8 cellular contexts compared by ENCODE assay signal in the genomic region with DNA sequence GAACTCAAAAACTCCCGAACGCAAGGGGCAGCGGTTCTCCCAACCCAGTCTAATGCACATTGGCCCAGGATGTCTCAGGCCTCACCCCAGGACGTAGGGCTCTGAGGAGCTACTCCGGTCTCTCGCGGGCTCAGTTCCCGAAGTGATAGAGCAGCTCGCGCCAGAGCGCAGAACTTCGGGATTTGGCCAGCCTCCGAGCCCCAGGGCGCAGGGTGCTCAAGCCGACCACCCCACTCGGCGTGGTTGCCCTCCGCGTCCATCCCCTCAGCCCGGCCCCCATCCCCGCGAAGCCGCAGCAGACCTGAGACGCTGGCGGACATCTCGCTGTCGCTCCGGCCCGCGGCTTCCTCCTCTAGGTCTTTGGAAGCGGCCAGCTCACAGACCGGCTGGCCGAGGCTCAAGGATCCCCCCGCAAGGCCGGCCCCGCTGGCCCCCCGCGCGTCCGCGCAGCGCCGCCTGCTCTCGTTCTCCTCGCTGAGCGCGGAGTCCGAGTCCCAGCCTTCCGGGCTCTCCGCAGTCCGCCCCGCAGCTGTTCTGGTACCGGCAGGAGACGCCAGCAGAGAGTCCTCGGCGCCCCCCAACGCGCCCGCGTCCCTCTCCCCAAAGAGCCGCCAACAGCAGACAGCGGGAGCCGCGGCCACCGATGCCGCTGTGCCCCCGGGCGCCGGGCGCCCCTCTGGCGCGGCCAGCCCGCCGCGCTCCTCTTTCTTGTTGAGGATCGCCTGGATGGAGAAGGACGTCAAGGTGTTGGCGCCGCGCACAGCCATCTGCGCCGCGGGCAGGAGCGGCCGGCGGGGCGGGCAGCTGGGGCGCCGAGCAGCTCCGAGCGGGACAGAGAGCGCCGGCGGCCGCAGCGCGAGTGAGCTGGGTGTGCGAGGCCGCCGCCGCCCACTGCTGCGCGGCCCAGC. TPM values are rescaled to one million over a fixed set of nuclear protein-coding genes. Genes with fewer than 3 reads are reported as not detected.
DNase-seq lines count a peak whose midpoint lies in the region; ATAC-seq and TF ChIP-seq lines count a peak whose summit lies in the region.

A gene (minus strand): TSS at position 861 of the 908 bp plus-strand sequence. CDS start 94 bp downstream, at position 767.

- H3K4ac ChIP-seq in mesenchymal stem cell (ENCODE audit: low read depth in 1 of 2, low read length in 2 of 2) = peak within 1 kb of the TSS; percentile 83 to 84

- ATAC-seq in aorta (ENCODE audit: low FRiP score) = no peak
- no peak for ATAC-seq in HG03432 (IDR thresholded peaks at IDR 0.05; ENCODE audit: unreplicated experiment)

- H3K4me3 ChIP-seq in MG63 (peak within 1 kb of the TSS; percentile 66), colonic mucosa (peak within 1 kb of the TSS; percentile 59), mesenchymal stem cell (ENCODE audit: insufficient read depth in 1 of 2, low read depth in 1 of 2, low read length in 2 of 2) (peak within 1 kb of the TSS; percentile 59 to 66), aorta (ENCODE audit: low read length in 2 of 2) (peak within 1 kb of the TSS; percentile 61 to 66)

- H2BK12ac ChIP-seq in mesenchymal stem cell (ENCODE audit: low read length in 2 of 2) = peak within 1 kb of the TSS in 1 of 2 experiments; percentile 29

- H3K9ac ChIP-seq in colonic mucosa (ENCODE audit: low read depth in 2 of 2, low read length in 2 of 2) = peak within 1 kb of the TSS; percentile 34 to 38
- H3K9ac ChIP-seq in mesenchymal stem cell (ENCODE audit: low read length) = no peak within 1 kb of the TSS

- peaks cover 10% of the 10 kb centered on the region for H3K4me1 ChIP-seq in colonic mucosa
- peaks cover 31% of the 10 kb centered on the region for H3K4me1 ChIP-seq in mesenchymal stem cell (ENCODE audit: control insufficient read depth, insufficient read depth, low read depth, low read length)
- no peaks in the 10 kb centered on the region for H3K4me1 ChIP-seq in aorta (ENCODE audit: control insufficient read depth in 1 of 2, insufficient read depth in 2 of 2, low read length in 2 of 2)

- H3K4me2 ChIP-seq in mesenchymal stem cell (ENCODE audit: low read length, poor library complexity, severe bottlenecking) = peak within 1 kb of the TSS; percentile 93

- H3K14ac ChIP-seq in mesenchymal stem cell (ENCODE audit: low read length in 2 of 2) = peak within 1 kb of the TSS; percentile 64 to 97

- no peak for TF ChIP-seq CTCF in colonic mucosa (IDR thresholded peaks at IDR 0.05)

- H2AK5ac ChIP-seq in mesenchymal stem cell (ENCODE audit: low read length, severe bottlenecking) = no peak within 1 kb of the TSS

- no peak within 1 kb of the TSS for H2AFZ ChIP-seq in mesenchymal stem cell (ENCODE audit: low read depth, low read length)

- DNase-seq in DMS79 treated with DMSO at 0.1 percent for 48 hours (lab: John Stamatoyannopoulos, UW) (peak; percentile 1), DMS79 (lab: John Stamatoyannopoulos, UW) (no peak), MG63 (peak; percentile 21), colonic mucosa (no peak), mesenchymal stem cell (peak; percentile 59), aorta (no peak)
- no peak for DNase-seq in stimulated activated naive CD4-positive, alpha-beta T cell treated with Interleukin-2 at 50 U/mL for 16 hours (lab: John Stamatoyannopoulos, UW)

- H2BK120ac ChIP-seq in mesenchymal stem cell (ENCODE audit: low read depth, low read length) = peak within 1 kb of the TSS; percentile 87

- H3K27ac ChIP-seq in colonic mucosa = peak within 1 kb of the TSS; percentile 40
- no peak within 1 kb of the TSS for H3K27ac ChIP-seq in mesenchymal stem cell (ENCODE audit: low read length, poor library complexity, severe bottlenecking)
- H3K27ac ChIP-seq in aorta (ENCODE audit: low read depth in 1 of 2, low read length in 2 of 2) = no peak within 1 kb of the TSS

- no peaks in the 10 kb centered on the region for H3K9me3 ChIP-seq in MG63
- H3K9me3 ChIP-seq in colonic mucosa = no peaks in the 10 kb centered on the region
- H3K9me3 ChIP-seq in mesenchymal stem cell (ENCODE audit: control insufficient read depth, low read length) = no peaks in the 10 kb centered on the region
- H3K9me3 ChIP-seq in aorta (ENCODE audit: control insufficient read depth, low read length) = no peaks in the 10 kb centered on the region

- peak within 1 kb of the TSS; percentile 88 for H2BK15ac ChIP-seq in mesenchymal stem cell (ENCODE audit: low read depth, poor library complexity, severe bottlenecking)

- H3K36me3 ChIP-seq in MG63 (no peaks in the 10 kb centered on the region), colonic mucosa (no peaks in the 10 kb centered on the region), mesenchymal stem cell (ENCODE audit: control insufficient read depth in 1 of 2, insufficient read depth in 2 of 2, low read depth in 1 of 2, low read length in 2 of 2) (no peaks in the 10 kb centered on the region), aorta (ENCODE audit: control insufficient read depth in 1 of 2, insufficient read depth in 2 of 2, low read length in 1 of 2) (no peaks in the 10 kb centered on the region)

- H4K8ac ChIP-seq in mesenchymal stem cell (ENCODE audit: low read length) = peak within 1 kb of the TSS; percentile 73

- peak within 1 kb of the TSS; percentile 85 for H3K18ac ChIP-seq in mesenchymal stem cell (ENCODE audit: low read depth in 1 of 2, low read length in 2 of 2)

- peak within 1 kb of the TSS; percentile 95 for H4K91ac ChIP-seq in mesenchymal stem cell (ENCODE audit: low read length)

- H3K79me1 ChIP-seq in mesenchymal stem cell (replicated peaks; ENCODE audit: low read length, poor library complexity, severe bottlenecking) = no peaks in the 10 kb centered on the region

- H2BK5ac ChIP-seq in mesenchymal stem cell (ENCODE audit: low read depth, low read length, poor library complexity, severe bottlenecking) = no peak within 1 kb of the TSS

- intact Hi-C loops in colonic mucosa (cut with DNase I) (no loop called here), aorta (cut with DNase I) (loop anchor here in 1 of 2 donors (10.0 kb wide), 1 partner anchor 809 kb away; no protein-coding TSS in a partner anchor)

- H3K27me3 ChIP-seq in MG63 = no peaks in the 10 kb centered on the region
- H3K27me3 ChIP-seq in colonic mucosa = peaks cover 92% of the 10 kb centered on the region
- H3K27me3 ChIP-seq in mesenchymal stem cell (ENCODE audit: control insufficient read depth in 1 of 2, insufficient read depth in 1 of 2, low read length in 2 of 2) = peaks cover 75 to 93% of the 10 kb centered on the region in 2 experiments
- peaks cover 0 to 2% of the 10 kb centered on the region in 2 donors for H3K27me3 ChIP-seq in aorta (ENCODE audit: control insufficient read depth in 1 of 2, insufficient read depth in 2 of 2, low read length in 1 of 2)

- H3K23ac ChIP-seq in mesenchymal stem cell (ENCODE audit: low read length in 2 of 2) = peak within 1 kb of the TSS; percentile 85 to 96

- under 1% methylated on average over 98 of the region's 103 CpGs for WGBS in mesenchymal stem cell
- 8 to 10% methylated on average over 72 to 103 of the region's 103 CpGs for WGBS in aorta, 2 donors

RNA-seq across cellular contexts. Expression of the gene that starts here (rescaled TPM):
- 1.2 and 1.5 TPM in 2 replicates for total RNA-seq in MG63 (2014; rRNA removed; shearing (Covaris generic); ENCODE audit: low replicate concordance)
- total RNA-seq in colonic mucosa (1 to 10 TPM in 1 of 2 donors, under 1 TPM in 1; 0.35 to 1.4 TPM), aorta (under 1 TPM; 0.13 to 0.18 TPM)
- 11.5 TPM for polyA plus RNA-seq in mesenchymal stem cell (2013, experiment 1 of 2)
- polyA plus RNA-seq in mesenchymal stem cell (2013, experiment 2 of 2) = 11.2 TPM
- polyA plus RNA-seq in aorta = not detected

Comparison
In these comparisons a context has a peak if more than half of its experiments do, and no peak if none do; other contexts are left out.
1. DNase-seq: peak in DMS79 treated with DMSO at 0.1 percent for 48 hours (single experiment), MG63 (single experiment) and mesenchymal stem cell (single experiment); none in DMS79 (single experiment), colonic mucosa (single experiment), aorta (0 of 2) and stimulated activated naive CD4-positive, alpha-beta T cell treated with Interleukin-2 at 50 U/mL for 16 hours (single experiment).
2. Peak in every context shown above with its lines, with median percentiles within 50 percentile points of each other: H3K4me3 ChIP-seq.